Comparison of ENCODE assay signal across 14 cellular contexts in the genomic region with DNA sequence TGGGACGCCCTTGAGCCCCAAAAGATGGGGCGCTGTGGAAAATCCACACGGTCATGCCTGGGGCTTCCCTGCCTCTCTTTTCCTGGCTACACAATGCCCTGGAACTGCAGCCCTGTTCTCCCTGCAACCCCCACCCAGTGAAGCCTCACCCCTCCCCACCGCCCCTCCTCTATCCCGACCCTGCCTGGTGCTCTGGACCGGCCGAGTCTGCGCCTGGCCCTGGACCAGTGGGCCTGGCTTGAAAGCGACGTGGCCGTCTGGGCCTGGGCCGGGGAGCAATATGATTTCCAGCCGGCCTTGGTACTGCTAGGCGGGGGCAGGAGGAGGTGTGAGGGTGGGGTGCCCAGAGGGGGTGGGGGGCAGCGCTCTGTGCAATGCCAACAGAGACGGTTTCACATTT.
DNase-seq lines count a peak whose midpoint lies in the region; ATAC-seq and TF ChIP-seq lines count a peak whose summit lies in the region.
"Had no signal": no experiment of that assay in that cellular context is flagged by ENCODE, and none has a peak within 500 bp of the region (broad histone marks: within the 10 kb centered on the region; RNA-seq: fewer than 3 reads in every experiment).

No MANE protein-coding gene starts in this region.

- H3K27ac ChIP-seq in SK-N-SH (ENCODE audit: low read depth in 2 of 2, low read length in 1 of 2): no peak overlapping the region
- no peak overlapping the region for H3K27ac ChIP-seq in right cardiac atrium (ENCODE audit: low read length)
- H3K27ac ChIP-seq in heart left ventricle: no peak overlapping the region
- no peak overlapping the region for H3K27ac ChIP-seq in neuronal stem cell (replicated peaks; ENCODE audit: low read length)
- no peak overlapping the region for H3K27ac ChIP-seq in aorta (ENCODE audit: low read depth in 1 of 2, low read length in 2 of 2)
- H3K27ac ChIP-seq: 22Rv1, HL-60 had no signal

- H3K79me1 ChIP-seq in neuronal stem cell (ENCODE audit: low read depth, low read length): peaks cover 2% of the 10 kb centered on the region

- TF ChIP-seq RAD21 in SK-N-SH (IDR thresholded peaks at IDR 0.05; ENCODE audit: low read length): no peak

- no peak overlapping the region for H2BK15ac ChIP-seq in neuronal stem cell (ENCODE audit: low read length)

- DNase-seq in SK-N-SH (peak; percentile 65), right cardiac atrium (peak in 2 of 3 donors; percentile 77 to 79), heart left ventricle (no peak), neuronal stem cell (ENCODE audit: low spot score) (no peak), HuH-7 (ENCODE audit: low spot score) (no peak), NCI-H526 (lab: John Stamatoyannopoulos, UW) (no peak), aorta (no peak)
- DNase-seq: CD4-positive, CD25-positive, alpha-beta regulatory T cell; DMS53; GF-D8 had no signal

- no peaks in the 10 kb centered on the region for H3F3A ChIP-seq in SK-N-SH (replicated peaks; ENCODE audit: insufficient read depth)

- no peak overlapping the region for H2BK120ac ChIP-seq in neuronal stem cell (ENCODE audit: low read depth, low read length)

- H3K9me3 ChIP-seq in SK-N-SH: no peaks in the 10 kb centered on the region
- no peaks in the 10 kb centered on the region for H3K9me3 ChIP-seq in right cardiac atrium (ENCODE audit: control insufficient read depth, low read length)
- H3K9me3 ChIP-seq in heart left ventricle: no peaks in the 10 kb centered on the region
- no peaks in the 10 kb centered on the region for H3K9me3 ChIP-seq in neuronal stem cell (replicated peaks in 1 of 2; ENCODE audit: control insufficient read depth in 2 of 2, insufficient read depth in 1 of 2, low read depth in 1 of 2, low read length in 2 of 2)
- no peaks in the 10 kb centered on the region for H3K9me3 ChIP-seq in aorta (ENCODE audit: control insufficient read depth, low read length)

- H4K20me1 ChIP-seq in SK-N-SH (ENCODE audit: insufficient read depth): no peaks in the 10 kb centered on the region

- no peak for TF ChIP-seq EP300 in SK-N-SH (IDR thresholded peaks at IDR 0.05; ENCODE audit: borderline replicate concordance in 1 of 2, low read depth in 1 of 2, low read length in 1 of 2)

- intact Hi-C loops in right cardiac atrium (cut with DNase I) (no loop called here), heart left ventricle (cut with DNase I) (no loop called here), aorta (cut with DNase I) (no loop called here)

- no peak overlapping the region for H4K91ac ChIP-seq in neuronal stem cell (ENCODE audit: low read depth, low read length, poor library complexity)

- H3K4me3 ChIP-seq in SK-N-SH (ENCODE audit: low read depth in 2 of 2, low read length in 1 of 2) (no peak overlapping the region), right cardiac atrium (ENCODE audit: low read length) (no peak overlapping the region), heart left ventricle (no peak overlapping the region), neuronal stem cell (ENCODE audit: low read length in 2 of 2) (no peak overlapping the region), aorta (ENCODE audit: low read length in 2 of 2) (no peak overlapping the region)

- H4K8ac ChIP-seq in neuronal stem cell (ENCODE audit: low read depth, low read length): peak overlapping the region; percentile 82

- 78% methylated on average over 6 of the region's 16 CpGs for WGBS in SK-N-SH (ENCODE audit: low lambda C conversion rate)
- 56% methylated on average over 16 of the region's 16 CpGs for WGBS in right cardiac atrium
- 77 to 79% (median 78%) methylated on average over 16 of the region's 16 CpGs for WGBS in heart left ventricle, 4 donors
- WGBS in neuronal stem cell (ENCODE audit: extremely low coverage in 2 of 2, insufficient read length in 2 of 2, insufficient replicate concordance in 1 of 2), 2 donors: no CpG with 5 or more reads among the region's 16 CpGs
- WGBS in aorta, 2 donors: 65 to 73% methylated on average over 16 of the region's 16 CpGs

- POLR2A ChIA-PET in SK-N-SH (lab: Yijun Ruan, JAX): no interaction called here

- H3K4me2 ChIP-seq in SK-N-SH: no peak overlapping the region
- no peak overlapping the region for H3K4me2 ChIP-seq in neuronal stem cell (ENCODE audit: insufficient read depth, low read length, poor library complexity, severe bottlenecking)

- H3K23ac ChIP-seq in neuronal stem cell (ENCODE audit: low read depth, low read length, poor library complexity): no peak overlapping the region

- H3K4ac ChIP-seq in neuronal stem cell (ENCODE audit: low read length): no peak overlapping the region

- H2BK12ac ChIP-seq in neuronal stem cell (ENCODE audit: low read length): peak overlapping the region; percentile 73

- H3K9me2 ChIP-seq in SK-N-SH: no peaks in the 10 kb centered on the region

- H3K14ac ChIP-seq in neuronal stem cell (ENCODE audit: low read length): peak overlapping the region; percentile 31

- H2AFZ ChIP-seq in SK-N-SH (ENCODE audit: low read depth) (no peak overlapping the region), neuronal stem cell (ENCODE audit: low read length) (no peak overlapping the region)

- no peaks in the 10 kb centered on the region for H3K36me3 ChIP-seq in SK-N-SH (replicated peaks in 1 of 2; ENCODE audit: control insufficient read depth in 1 of 2, insufficient read depth in 2 of 2, low read length in 1 of 2)
- no peaks in the 10 kb centered on the region for H3K36me3 ChIP-seq in heart left ventricle
- no peaks in the 10 kb centered on the region for H3K36me3 ChIP-seq in neuronal stem cell (replicated peaks in 1 of 2; ENCODE audit: control insufficient read depth in 2 of 2, insufficient read depth in 2 of 2, low read length in 2 of 2)
- H3K36me3 ChIP-seq in aorta (ENCODE audit: control insufficient read depth in 1 of 2, insufficient read depth in 2 of 2, low read length in 1 of 2): no peaks in the 10 kb centered on the region

- no peak for TF ChIP-seq CTCF in SK-N-SH (IDR thresholded peaks at IDR 0.05)
- no peak for TF ChIP-seq CTCF in heart left ventricle (IDR thresholded peaks at IDR 0.05)

- no peaks in the 10 kb centered on the region for H3K79me2 ChIP-seq in SK-N-SH (ENCODE audit: insufficient read depth)

- peaks cover 0 to 12% of the 10 kb centered on the region in 2 experiments; a peak in 1 of 4 replicates for H3K4me1 ChIP-seq in SK-N-SH (ENCODE audit: control insufficient read depth in 1 of 2, insufficient read depth in 2 of 2, low read depth in 1 of 2, low read length in 1 of 2)
- peaks cover 6% of the 10 kb centered on the region for H3K4me1 ChIP-seq in right cardiac atrium (ENCODE audit: control insufficient read depth, insufficient read depth, low read length)
- H3K4me1 ChIP-seq in heart left ventricle: peaks cover 0 to 31% (median 14%) of the 10 kb centered on the region in 12 donors
- no peaks in the 10 kb centered on the region for H3K4me1 ChIP-seq in neuronal stem cell (ENCODE audit: control insufficient read depth in 2 of 2, insufficient read depth in 1 of 2, low read depth in 1 of 2, low read length in 2 of 2)
- H3K4me1 ChIP-seq in aorta (ENCODE audit: control insufficient read depth in 1 of 2, insufficient read depth in 2 of 2, low read length in 2 of 2): no peaks in the 10 kb centered on the region

- no peak overlapping the region for H2BK5ac ChIP-seq in neuronal stem cell (ENCODE audit: low read length)

- H3K27me3 ChIP-seq in SK-N-SH (ENCODE audit: insufficient read depth): no peaks in the 10 kb centered on the region
- no peaks in the 10 kb centered on the region for H3K27me3 ChIP-seq in right cardiac atrium (ENCODE audit: control insufficient read depth, insufficient read depth)
- H3K27me3 ChIP-seq in heart left ventricle: peaks cover 0 to 24% (median 0%) of the 10 kb centered on the region in 9 donors
- peaks cover 0 to 39% (median 0%) of the 10 kb centered on the region in 3 experiments for H3K27me3 ChIP-seq in neuronal stem cell (ENCODE audit: control insufficient read depth in 3 of 3, insufficient read depth in 3 of 3, low read depth in 1 of 3, low read length in 3 of 3)
- no peaks in the 10 kb centered on the region for H3K27me3 ChIP-seq in aorta (ENCODE audit: control insufficient read depth in 1 of 2, insufficient read depth in 2 of 2, low read length in 1 of 2)

- peak overlapping the region; percentile 71 for H3K18ac ChIP-seq in neuronal stem cell (ENCODE audit: low read length)

- H2AK5ac ChIP-seq in neuronal stem cell (ENCODE audit: low read depth, low read length): peak overlapping the region; percentile 68

- TF ChIP-seq POLR2A in heart left ventricle (IDR thresholded peaks at IDR 0.05): no peak

- no peak for ATAC-seq in SK-N-SH treated with all-trans-retinoic acid at 6 μM for 48 hours
- ATAC-seq in right cardiac atrium: peak in 1 of 2 donors; percentile 52
- ATAC-seq in heart left ventricle: no peak
- no peak for ATAC-seq in aorta (ENCODE audit: low FRiP score)
- ATAC-seq: HCT116 had no signal

- CTCF ChIA-PET in SK-N-SH (lab: Yijun Ruan, JAX): no interaction called here

- H3K9ac ChIP-seq in SK-N-SH (no peak overlapping the region), neuronal stem cell (ENCODE audit: low read depth, low read length, poor library complexity) (no peak overlapping the region)

TF ChIP-seq in SK-N-SH, 30 proteins besides CTCF, POLR2A, EP300 and RAD21 (continues in another document):
- TF ChIP-seq FOXM1 (IDR thresholded peaks at IDR 0.05; ENCODE audit: low read depth): no peak
- no peak for TF ChIP-seq TEAD4 (IDR thresholded peaks at IDR 0.05; ENCODE audit: borderline replicate concordance, insufficient read depth)
- no peak for TF ChIP-seq ELF1 (IDR thresholded peaks at IDR 0.05)
- no peak for TF ChIP-seq TAF1 (IDR thresholded peaks at IDR 0.05; ENCODE audit: borderline replicate concordance, low read depth, low read length)
- no peak for TF ChIP-seq MXI1 (IDR thresholded peaks at IDR 0.05; ENCODE audit: low read depth, low read length)

TF ChIP-seq in SK-N-SH treated with all-trans-retinoic acid at 6 μM for 48 hours, 23 proteins besides CTCF, POLR2A, EP300 and RAD21 (continues in another document):
- TF ChIP-seq SNAI2 (CRISPR knock-in tag; IDR thresholded peaks at IDR 0.05): no peak
- TF ChIP-seq, protein P1, sequence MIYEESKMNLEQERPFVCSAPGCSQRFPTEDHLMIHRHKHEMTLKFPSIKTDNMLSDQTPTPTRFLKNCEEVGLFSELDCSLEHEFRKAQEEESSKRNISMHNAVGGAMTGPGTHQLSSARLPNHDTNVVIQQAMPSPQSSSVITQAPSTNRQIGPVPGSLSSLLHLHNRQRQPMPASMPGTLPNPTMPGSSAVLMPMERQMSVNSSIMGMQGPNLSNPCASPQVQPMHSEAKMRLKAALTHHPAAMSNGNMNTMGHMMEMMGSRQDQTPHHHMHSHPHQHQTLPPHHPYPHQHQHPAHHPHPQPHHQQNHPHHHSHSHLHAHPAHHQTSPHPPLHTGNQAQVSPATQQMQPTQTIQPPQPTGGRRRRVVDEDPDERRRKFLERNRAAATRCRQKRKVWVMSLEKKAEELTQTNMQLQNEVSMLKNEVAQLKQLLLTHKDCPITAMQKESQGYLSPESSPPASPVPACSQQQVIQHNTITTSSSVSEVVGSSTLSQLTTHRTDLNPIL (CRISPR knock-in tag; IDR thresholded peaks at IDR 0.05; ENCODE audit: low read depth): no peak
- TF ChIP-seq ISL1 (CRISPR knock-in tag; IDR thresholded peaks at IDR 0.05): no peak

Comparison
In these comparisons a context has a peak if more than half of its experiments do, and no peak if none do; other contexts are left out.
1. DNase-seq: peak in SK-N-SH (single experiment) and right cardiac atrium (2 of 3); none in heart left ventricle (0 of 5), neuronal stem cell (single experiment), HuH-7 (single experiment), NCI-H526 (0 of 2) and aorta (0 of 2).